ENCODE assay signal across 12 cellular contexts in genomic region chr15:58839485-58839884, GRCh38.
DNase-seq lines count a peak whose midpoint lies in the region; ATAC-seq and TF ChIP-seq lines count a peak whose summit lies in the region.
"Had no signal": no experiment of that assay in that cellular context is flagged by ENCODE, and none has a peak within 500 bp of the region (broad histone marks: within the 10 kb centered on the region; RNA-seq: fewer than 3 reads in every experiment).

No MANE protein-coding gene starts in this region.

- no peaks in the 10 kb centered on the region for H3K9me3 ChIP-seq in mammary epithelial cell (replicated peaks; ENCODE audit: insufficient read depth, low read length)
- H3K9me3 ChIP-seq in smooth muscle cell (replicated peaks; ENCODE audit: low read depth) = no peaks in the 10 kb centered on the region
- H3K9me3 ChIP-seq: BLaER1 treated with 17β-estradiol and CSF1 and Interleukin-3, amounts not matched to agents 10 nM and 100 nM had no signal

- dilution Hi-C loops in mammary epithelial cell (cut with HindIII; ENCODE audit: low sequenced_read_pairs) = no loop called here

- H3K79me2 ChIP-seq in mammary epithelial cell (ENCODE audit: insufficient read depth, low read length) = no peaks in the 10 kb centered on the region
- H3K79me2 ChIP-seq in smooth muscle cell (ENCODE audit: low read depth) = no peaks in the 10 kb centered on the region

- H3K4me3 ChIP-seq in mammary epithelial cell (replicated peaks in 1 of 3; ENCODE audit: insufficient read depth in 1 of 3, low read depth in 2 of 3, low read length in 3 of 3) = no peak overlapping the region
- H3K4me3 ChIP-seq in smooth muscle cell = no peak overlapping the region
- H3K4me3 ChIP-seq: BLaER1 treated with 17β-estradiol and CSF1 and Interleukin-3, amounts not matched to agents 10 nM and 100 nM; lung had no signal

- H4K20me1 ChIP-seq in mammary epithelial cell (ENCODE audit: insufficient read depth, low read length) = no peaks in the 10 kb centered on the region
- no peaks in the 10 kb centered on the region for H4K20me1 ChIP-seq in smooth muscle cell (ENCODE audit: low read depth)
- H4K20me1 ChIP-seq: BLaER1 treated with 17β-estradiol and CSF1 and Interleukin-3, amounts not matched to agents 10 nM and 100 nM had no signal

- no peak overlapping the region for H3K27ac ChIP-seq in mammary epithelial cell (ENCODE audit: insufficient read depth, low read depth, low read length)
- no peak overlapping the region for H3K27ac ChIP-seq in smooth muscle cell (ENCODE audit: low read depth)
- H3K27ac ChIP-seq: BLaER1 treated with 17β-estradiol and CSF1 and Interleukin-3, amounts not matched to agents 10 nM and 100 nM had no signal

- ATAC-seq in HG03521 (IDR thresholded peaks at IDR 0.05; ENCODE audit: unreplicated experiment) = no peak
- no peak for ATAC-seq in HG03342 (IDR thresholded peaks at IDR 0.05; ENCODE audit: unreplicated experiment)
- no peak for ATAC-seq in HG02678 (IDR thresholded peaks at IDR 0.05; ENCODE audit: unreplicated experiment)

- WGBS in mammary epithelial cell (ENCODE audit: low coverage, missing lambda C conversion rate) = 90% methylated on average over 1 of the region's 1 CpG
- WGBS in smooth muscle cell (ENCODE audit: low lambda C conversion rate) = 94% methylated on average over 1 of the region's 1 CpG

- H2AFZ ChIP-seq in mammary epithelial cell (ENCODE audit: low read depth, low read length) (no peak overlapping the region), smooth muscle cell (ENCODE audit: low read depth) (no peak overlapping the region)

- DNase-seq in NCI-H82 (lab: John Stamatoyannopoulos, UW) = peak; percentile 26
- DNase-seq in NCI-H82 treated with DMSO at 0.1 percent for 48 hours (lab: John Stamatoyannopoulos, UW; ENCODE audit: unreplicated experiment) = no peak
- DNase-seq in LHCN-M2 (ENCODE audit: low read depth) = peak; percentile 1
- DNase-seq in mammary epithelial cell = peak; percentile 7
- no peak for DNase-seq in smooth muscle cell (lab: John Stamatoyannopoulos, UW; ENCODE audit: unreplicated experiment)
- DNase-seq: central memory CD4-positive, alpha-beta T cell; NCI-H1417 treated with DMSO at 0.1 percent for 48 hours had no signal

- in situ Hi-C loops in mammary epithelial cell (cut with MboI; ENCODE audit: low sequenced_read_pairs in 2 of 2) = no loop called here

- intact Hi-C loops in mammary epithelial cell (cut with micrococcal nuclease) = loop anchor here (5.0 kb wide), 1 partner anchor 612 kb away; no protein-coding TSS in a partner anchor

- peaks cover 3% of the 10 kb centered on the region for H3K4me1 ChIP-seq in mammary epithelial cell (ENCODE audit: insufficient read depth, low read length)
- H3K4me1 ChIP-seq in smooth muscle cell (ENCODE audit: low read depth) = no peaks in the 10 kb centered on the region

- peak in 1 of 2 donors; percentile 37 for TF ChIP-seq CTCF in mammary epithelial cell (conservative IDR thresholded peaks at IDR 0.05 in 1 of 2, IDR thresholded peaks at IDR 0.05 in 1 of 2; ENCODE audit: extremely low read depth in 1 of 2, insufficient read depth in 1 of 2, low read depth in 1 of 2, low read length in 2 of 2)
- TF ChIP-seq CTCF in smooth muscle cell (IDR thresholded peaks at IDR 0.05; ENCODE audit: borderline replicate concordance, insufficient read depth, poor library complexity, severe bottlenecking) = peak; percentile 5

- H3F3A ChIP-seq in smooth muscle cell (ENCODE audit: low read depth) = no peaks in the 10 kb centered on the region

- no TSS peak for BruUV-seq in mammary epithelial cell (replicated peaks; lab: Mats Ljungman, UMichigan)

- H3K9ac ChIP-seq in mammary epithelial cell (ENCODE audit: insufficient read depth, low read length) (no peak overlapping the region), smooth muscle cell (ENCODE audit: low read depth) (no peak overlapping the region)
- H3K9ac ChIP-seq: BLaER1 treated with 17β-estradiol and CSF1 and Interleukin-3, amounts not matched to agents 10 nM and 100 nM had no signal

- H3K4me2 ChIP-seq in mammary epithelial cell (ENCODE audit: insufficient read depth, low read depth, low read length) (no peak overlapping the region), smooth muscle cell (no peak overlapping the region)
- H3K4me2 ChIP-seq: BLaER1 treated with 17β-estradiol and CSF1 and Interleukin-3, amounts not matched to agents 10 nM and 100 nM had no signal

- peaks cover 7% of the 10 kb centered on the region for H3K36me3 ChIP-seq in mammary epithelial cell (ENCODE audit: insufficient read depth, low read length)
- H3K36me3 ChIP-seq in smooth muscle cell (ENCODE audit: low read depth) = no peaks in the 10 kb centered on the region

- CTCF ChIA-PET in mammary epithelial cell (lab: Charles Lee; ENCODE audit: low non-redundant PET) = interaction anchor here (0.5 to 0.7 kb wide), 2 partner anchors 68 to 317 kb away, joined by 3 to 4 read pairs; partner anchors contain the start of gene MINDY2

- H3K27me3 ChIP-seq in mammary epithelial cell (ENCODE audit: insufficient read depth, low read length) = no peaks in the 10 kb centered on the region
- H3K27me3 ChIP-seq in smooth muscle cell (ENCODE audit: low read depth) = no peaks in the 10 kb centered on the region
- H3K27me3 ChIP-seq: BLaER1 treated with 17β-estradiol and CSF1 and Interleukin-3, amounts not matched to agents 10 nM and 100 nM had no signal

Comparison
In these comparisons a context has a peak if more than half of its experiments do, and no peak if none do; other contexts are left out.
1. DNase-seq: peak in NCI-H82 (single experiment), LHCN-M2 (single experiment) and mammary epithelial cell (single experiment); none in NCI-H82 treated with DMSO at 0.1 percent for 48 hours (single experiment) and smooth muscle cell (single experiment).